ENCODE assay signal across 8 cellular contexts in the genomic region with DNA sequence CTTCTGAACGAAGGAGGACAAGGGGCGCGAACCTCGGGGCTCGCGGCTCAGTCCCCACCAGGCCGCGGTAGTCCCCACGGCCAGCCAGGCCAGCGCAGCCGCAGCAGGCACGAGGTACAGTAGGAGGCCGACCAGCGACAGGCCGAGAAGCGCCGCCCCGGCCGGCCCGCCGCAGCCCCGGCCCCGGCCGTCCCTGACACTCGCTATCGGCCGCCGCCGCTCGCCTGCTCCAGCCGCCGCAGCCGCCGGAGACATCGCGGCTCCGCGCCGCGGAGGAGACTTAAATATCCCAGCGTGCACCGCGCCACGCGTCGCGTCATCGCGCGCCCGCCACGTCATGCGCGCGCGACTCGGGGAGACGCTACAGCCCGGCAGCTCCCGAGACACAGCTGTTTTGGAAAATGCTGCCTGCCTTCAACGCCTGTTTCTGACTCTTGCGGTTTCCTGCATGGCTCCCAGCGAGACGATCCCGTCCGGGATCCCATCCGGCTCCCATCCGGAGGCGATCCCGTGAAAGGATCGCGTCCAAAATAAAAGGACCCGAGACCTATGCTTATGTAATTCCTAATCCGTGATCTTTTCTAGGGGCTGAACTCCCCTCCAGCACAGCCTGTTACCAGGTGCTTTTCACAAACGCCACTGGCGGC. TPM values are rescaled to one million over a fixed set of nuclear protein-coding genes. Genes with fewer than 3 reads are reported as not detected.
DNase-seq lines count a peak whose midpoint lies in the region; ATAC-seq and TF ChIP-seq lines count a peak whose summit lies in the region.
"Not testable (repeated sequence)": the region's sequence is repeated elsewhere in the genome, so short reads cannot be mapped to it uniquely, and the experiment has no call there.

No MANE protein-coding gene starts in this region.

- DNase-seq in DND-41 (peak; percentile 47), PC-9 (peak; percentile 33 to 52), erythroblast (lab: John Stamatoyannopoulos, UW) (peak; percentile 52 to 65), lung microvascular endothelial cell (ENCODE audit: low read depth in 2 of 2) (peak; percentile 30 to 34)
- DNase-seq in activated T-helper 2 cell treated with anti-CD3 and anti-CD28 coated beads, Interferon-gamma antibody, Interleukin-2, Interleukin-4, amounts not matched to agents 10 μg/mL and 5 μg/mL and 100 μg/mL, durations not matched to agents 14 hours and 24 hours and 36 hours (ENCODE audit: low spot score) = peak; percentile 56
- DNase-seq in stimulated activated CD4-positive, alpha-beta T cell treated with anti-CD3 and anti-CD28 coated beads, TNF-alpha, amount 100 ng/mL, for 4 hours (ENCODE audit: low read depth in 3 of 3) = peak in 2 of 3 experiments; percentile 8 to 15

- peak overlapping the region; percentile 30 to 66; a peak in 3 of 4 replicates for H3K4me3 ChIP-seq in DND-41 (ENCODE audit: low read depth in 1 of 2, low read length in 2 of 2)
- H3K4me3 ChIP-seq in PC-9 = peak overlapping the region; percentile 77

- peak overlapping the region; percentile 61 for H3K4me2 ChIP-seq in DND-41 (ENCODE audit: insufficient read depth, low read length)
- H3K4me2 ChIP-seq in PC-9 = peak overlapping the region; percentile 77

- TSS peak; percentile 90 for BruUV-seq in PC-9 (replicated peaks; lab: Mats Ljungman, UMichigan)

- H3K9me2 ChIP-seq in PC-9 (ENCODE audit: insufficient read depth) = not testable (repeated sequence)

- H3K27me3 ChIP-seq in DND-41 (ENCODE audit: insufficient read depth, low read length, poor library complexity); PC-9 (ENCODE audit: insufficient read depth, low read depth): not testable (repeated sequence)

- TF ChIP-seq POLR2A in erythroblast (IDR thresholded peaks at IDR 0.05; ENCODE audit: low read length) = peak; percentile 52

- H3K9ac ChIP-seq in DND-41 (ENCODE audit: low read depth, low read length) = peak overlapping the region; percentile 57

- H3K27ac ChIP-seq in DND-41 (ENCODE audit: low read length) (peak overlapping the region; percentile 69), PC-9 (peak overlapping the region; percentile 72)

- peaks cover 27% of the 10 kb centered on the region for H3K36me3 Mint-ChIP-seq in activated T-helper 2 cell treated with anti-CD3 and anti-CD28 coated beads, Interferon-gamma antibody, Interleukin-2, Interleukin-4, amounts not matched to agents 10 μg/mL and 5 μg/mL and 100 μg/mL, durations not matched to agents 14 hours and 24 hours and 36 hours (ENCODE audit: low read depth)

- ATAC-seq in DND-41 (ENCODE audit: insufficient read depth, low read depth) (peak; percentile 83), GM21447 (IDR thresholded peaks at IDR 0.05; ENCODE audit: unreplicated experiment) (peak; percentile 86), HG03354 (IDR thresholded peaks at IDR 0.05; ENCODE audit: poor library complexity, severe bottlenecking, unreplicated experiment) (peak; percentile 78)

- H2AFZ ChIP-seq in DND-41 (ENCODE audit: low read depth, low read length) = peak overlapping the region; percentile 71; the same call in 1 of the 2 replicates
- H2AFZ ChIP-seq in PC-9 = not testable (repeated sequence)

- not testable (repeated sequence) for H3K4me1 Mint-ChIP-seq in activated T-helper 2 cell treated with anti-CD3 and anti-CD28 coated beads, Interferon-gamma antibody, Interleukin-2, Interleukin-4, amounts not matched to agents 10 μg/mL and 5 μg/mL and 100 μg/mL, durations not matched to agents 14 hours and 24 hours and 36 hours (ENCODE audit: low read depth)

- POLR2A ChIA-PET in PC-9 (lab: Charles Lee; ENCODE audit: unreplicated experiment) = not testable (repeated sequence)

- not testable (repeated sequence) for TF ChIP-seq CTCF in DND-41 (IDR thresholded peaks at IDR 0.05; ENCODE audit: borderline replicate concordance, extremely low read depth, low read length, poor library complexity, severe bottlenecking); PC-9 (conservative IDR thresholded peaks at IDR 0.05)

- peaks cover 12% of the 10 kb centered on the region for H3K4me1 ChIP-seq in DND-41 (ENCODE audit: insufficient read depth, low read length)
- not testable (repeated sequence) for H3K4me1 ChIP-seq in PC-9 (replicated peaks; ENCODE audit: insufficient read depth)

- intact Hi-C loops in PC-9 (cut with micrococcal nuclease; ENCODE audit: unreplicated experiment); activated T-helper 2 cell treated with anti-CD3 and anti-CD28 coated beads, Interferon-gamma antibody, Interleukin-2, Interleukin-4, amounts not matched to agents 10 μg/mL and 5 μg/mL and 100 μg/mL, durations not matched to agents 14 hours and 24 hours and 36 hours (cut with micrococcal nuclease): not testable (repeated sequence)

- not testable (repeated sequence) for H3F3A ChIP-seq in PC-9 (ENCODE audit: insufficient read depth, low read depth)

- not testable (repeated sequence) for H3K27me3 Mint-ChIP-seq in activated T-helper 2 cell treated with anti-CD3 and anti-CD28 coated beads, Interferon-gamma antibody, Interleukin-2, Interleukin-4, amounts not matched to agents 10 μg/mL and 5 μg/mL and 100 μg/mL, durations not matched to agents 14 hours and 24 hours and 36 hours (ENCODE audit: low read depth)

- not testable (repeated sequence) for H3K9me3 ChIP-seq in DND-41 (ENCODE audit: insufficient read depth, low read length, severe bottlenecking); PC-9 (ENCODE audit: insufficient read depth, low read depth)

- H3K9me3 Mint-ChIP-seq in activated T-helper 2 cell treated with anti-CD3 and anti-CD28 coated beads, Interferon-gamma antibody, Interleukin-2, Interleukin-4, amounts not matched to agents 10 μg/mL and 5 μg/mL and 100 μg/mL, durations not matched to agents 14 hours and 24 hours and 36 hours = not testable (repeated sequence)

- peak overlapping the region; percentile 89 for H3K27ac Mint-ChIP-seq in activated T-helper 2 cell treated with anti-CD3 and anti-CD28 coated beads, Interferon-gamma antibody, Interleukin-2, Interleukin-4, amounts not matched to agents 10 μg/mL and 5 μg/mL and 100 μg/mL, durations not matched to agents 14 hours and 24 hours and 36 hours

- CTCF ChIA-PET in PC-9 (lab: Charles Lee) = not testable (repeated sequence)

- peaks cover 16% of the 10 kb centered on the region; the same call in 1 of the 2 replicates for H3K79me2 ChIP-seq in DND-41 (ENCODE audit: insufficient read depth, low read length)
- H3K79me2 ChIP-seq in PC-9 (ENCODE audit: low read depth) = peaks cover 11% of the 10 kb centered on the region; the same call in 1 of the 2 replicates

- H3K36me3 ChIP-seq in DND-41 (ENCODE audit: insufficient read depth, low read length) = peaks cover 32% of the 10 kb centered on the region
- H3K36me3 ChIP-seq in PC-9 (ENCODE audit: low read depth) = peaks cover 18% of the 10 kb centered on the region; the same call in 1 of the 2 replicates

- H4K20me1 ChIP-seq in DND-41 (ENCODE audit: insufficient read depth, low read length); PC-9 (ENCODE audit: insufficient read depth): not testable (repeated sequence)

- H3K4me3 Mint-ChIP-seq in activated T-helper 2 cell treated with anti-CD3 and anti-CD28 coated beads, Interferon-gamma antibody, Interleukin-2, Interleukin-4, amounts not matched to agents 10 μg/mL and 5 μg/mL and 100 μg/mL, durations not matched to agents 14 hours and 24 hours and 36 hours (ENCODE audit: low read depth) = peak overlapping the region; percentile 89

RNA-seq across cellular contexts. Expression of gene POM121C, which starts 43.5 kb away (rescaled TPM):
- total RNA-seq in PC-9 (2021) (49.2 and 53.3 TPM in 2 replicates), lung microvascular endothelial cell (3.9 and 6.2 TPM in 2 replicates)
- 87.7 and 89.2 TPM in 2 replicates for total RNA-seq in activated T-helper 2 cell treated with anti-CD3 and anti-CD28 coated beads, Interferon-gamma antibody, Interleukin-2, Interleukin-4, amounts not matched to agents 10 μg/mL and 5 μg/mL and 100 μg/mL, durations not matched to agents 14 hours and 24 hours and 36 hours

RNA-seq across cellular contexts. Expression of gene TRIM73, which starts 47.2 kb away (rescaled TPM):
- total RNA-seq in PC-9 (2021) (16.7 and 24.3 TPM in 2 replicates), lung microvascular endothelial cell (0.44 and 1.2 TPM in 2 replicates)
- total RNA-seq in activated T-helper 2 cell treated with anti-CD3 and anti-CD28 coated beads, Interferon-gamma antibody, Interleukin-2, Interleukin-4, amounts not matched to agents 10 μg/mL and 5 μg/mL and 100 μg/mL, durations not matched to agents 14 hours and 24 hours and 36 hours = 5.7 and 6.4 TPM in 2 replicates

RNA-seq across cellular contexts. Expression of gene SPDYE5, which starts 49.5 kb away (rescaled TPM):
- total RNA-seq in PC-9 (2021) (not detected in 2 replicates), lung microvascular endothelial cell (not detected in 2 replicates)
- total RNA-seq in activated T-helper 2 cell treated with anti-CD3 and anti-CD28 coated beads, Interferon-gamma antibody, Interleukin-2, Interleukin-4, amounts not matched to agents 10 μg/mL and 5 μg/mL and 100 μg/mL, durations not matched to agents 14 hours and 24 hours and 36 hours = not detected in 2 replicates

Comparison
In these comparisons a context has a peak if more than half of its experiments do, and no peak if none do; other contexts are left out.
1. Peak in every context shown above with its lines: DNase-seq, ATAC-seq, H3K4me3 ChIP-seq and H3K27ac ChIP-seq.